Comparison of ENCODE assay signal across 19 cellular contexts in the genomic region with DNA sequence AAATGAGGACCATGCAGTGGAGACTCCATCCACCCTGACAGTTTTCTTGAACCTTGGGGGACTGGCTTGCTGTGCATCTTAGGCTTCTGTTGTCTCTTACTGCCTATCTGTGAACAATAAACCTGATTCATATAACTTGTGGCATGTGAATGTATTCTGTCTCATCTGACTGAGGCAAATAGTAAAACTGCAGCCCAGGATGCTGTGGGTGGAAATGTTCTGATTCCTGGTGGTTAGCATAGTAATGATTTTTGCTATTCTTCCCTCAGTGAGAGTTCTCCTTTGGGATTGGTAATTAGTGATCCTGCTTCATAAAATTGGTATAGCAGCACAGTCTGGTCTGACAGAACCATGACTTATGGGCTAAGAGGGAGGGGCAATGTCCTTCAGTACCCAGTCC.
DNase-seq lines count a peak whose midpoint lies in the region; ATAC-seq and TF ChIP-seq lines count a peak whose summit lies in the region.
"Had no signal": no experiment of that assay in that cellular context is flagged by ENCODE, and none has a peak within 500 bp of the region (broad histone marks: within the 10 kb centered on the region; RNA-seq: fewer than 3 reads in every experiment).

No MANE protein-coding gene starts in this region.

- H3K36me3 Mint-ChIP-seq in activated naive CD8-positive, alpha-beta T cell treated with anti-CD3 and anti-CD28 coated beads, Interleukin-2, amount 10 ng/mL, durations not matched to agents 7 days and 5 days, result no peaks in the 10 kb centered on the region
- no peaks in the 10 kb centered on the region for H3K36me3 Mint-ChIP-seq in activated naive CD8-positive, alpha-beta T cell treated with anti-CD3 and anti-CD28 coated beads for 36 hours

- no peak for ATAC-seq in activated naive CD8-positive, alpha-beta T cell treated with anti-CD3 and anti-CD28 coated beads, Interleukin-2, amount 10 ng/mL, durations not matched to agents 7 days and 5 days (ENCODE audit: low read depth)
- ATAC-seq in GM18505 (IDR thresholded peaks at IDR 0.05; ENCODE audit: unreplicated experiment) (no peak), GM21576 (IDR thresholded peaks at IDR 0.05; ENCODE audit: unreplicated experiment) (no peak)
- ATAC-seq: GM23338, HCT116 had no signal

- in situ Hi-C loops in SK-MEL-5 (cut with HindIII; ENCODE audit: low pct_unique_long_range_greater_than_20kb, low sequenced_read_pairs), result no loop called here

- H3K27me3 Mint-ChIP-seq in activated naive CD8-positive, alpha-beta T cell treated with anti-CD3 and anti-CD28 coated beads, Interleukin-2, amount 10 ng/mL, durations not matched to agents 7 days and 5 days, result peaks cover 3% of the 10 kb centered on the region
- peaks cover 7% of the 10 kb centered on the region for H3K27me3 Mint-ChIP-seq in activated naive CD8-positive, alpha-beta T cell treated with anti-CD3 and anti-CD28 coated beads for 36 hours

- DNase-seq in activated naive CD8-positive, alpha-beta T cell treated with anti-CD3 and anti-CD28 coated beads, Interleukin-2, amount 10 ng/mL, durations not matched to agents 7 days and 5 days, result no peak
- no peak for DNase-seq in activated naive CD8-positive, alpha-beta T cell treated with anti-CD3 and anti-CD28 coated beads for 36 hours
- DNase-seq in SK-MEL-5 (ENCODE audit: low read depth, low spot score), result peak; percentile 19
- DNase-seq in foreskin melanocyte, result peak; percentile 49
- DNase-seq in ureter (ENCODE audit: low spot score), result no peak
- DNase-seq: BE2C; Calu3; CD4-positive, alpha-beta T cell; CD8-positive, alpha-beta memory T cell; COR-L47; DMS53; DMS79 treated with DMSO at 0.1 percent for 48 hours; GF-D8; H9 had no signal

- H3K4me1 Mint-ChIP-seq in activated naive CD8-positive, alpha-beta T cell treated with anti-CD3 and anti-CD28 coated beads, Interleukin-2, amount 10 ng/mL, durations not matched to agents 7 days and 5 days, result peaks cover 10% of the 10 kb centered on the region
- H3K4me1 Mint-ChIP-seq in activated naive CD8-positive, alpha-beta T cell treated with anti-CD3 and anti-CD28 coated beads for 36 hours, result peaks cover 14% of the 10 kb centered on the region

- H3K27ac Mint-ChIP-seq in activated naive CD8-positive, alpha-beta T cell treated with anti-CD3 and anti-CD28 coated beads, Interleukin-2, amount 10 ng/mL, durations not matched to agents 7 days and 5 days, result no peak overlapping the region
- H3K27ac Mint-ChIP-seq in activated naive CD8-positive, alpha-beta T cell treated with anti-CD3 and anti-CD28 coated beads for 36 hours, result no peak overlapping the region
- H3K27ac Mint-ChIP-seq: CD14-positive monocyte; CD8-positive, alpha-beta memory T cell; GM23338; H9 had no signal

- POLR2A ChIA-PET in activated naive CD8-positive, alpha-beta T cell treated with anti-CD3 and anti-CD28 coated beads, Interleukin-2, amount 10 ng/mL, durations not matched to agents 7 days and 5 days (lab: Charles Lee), result no interaction called here

- H3K9me3 Mint-ChIP-seq in activated naive CD8-positive, alpha-beta T cell treated with anti-CD3 and anti-CD28 coated beads, Interleukin-2, amount 10 ng/mL, durations not matched to agents 7 days and 5 days, result no peaks in the 10 kb centered on the region
- H3K9me3 Mint-ChIP-seq in activated naive CD8-positive, alpha-beta T cell treated with anti-CD3 and anti-CD28 coated beads for 36 hours, result no peaks in the 10 kb centered on the region
- H3K9me3 Mint-ChIP-seq: CD4-positive, alpha-beta T cell; CD8-positive, alpha-beta memory T cell; H9 had no signal

- H3K4me3 Mint-ChIP-seq in activated naive CD8-positive, alpha-beta T cell treated with anti-CD3 and anti-CD28 coated beads, Interleukin-2, amount 10 ng/mL, durations not matched to agents 7 days and 5 days, result peak overlapping the region; percentile 18
- H3K4me3 Mint-ChIP-seq in activated naive CD8-positive, alpha-beta T cell treated with anti-CD3 and anti-CD28 coated beads for 36 hours, result no peak overlapping the region
- H3K4me3 Mint-ChIP-seq: CD14-positive monocyte; CD4-positive, alpha-beta T cell; CD8-positive, alpha-beta memory T cell; GM23338; H9 had no signal

- TF ChIP-seq POLR2A in GM18505 (IDR thresholded peaks at IDR 0.05; ENCODE audit: borderline replicate concordance, extremely low read depth, insufficient read depth, insufficient read length), result no peak

Comparison
In these comparisons a context has a peak if more than half of its experiments do, and no peak if none do; other contexts are left out.
1. DNase-seq: peak in SK-MEL-5 (single experiment) and foreskin melanocyte (single experiment); none in activated naive CD8-positive, alpha-beta T cell treated with anti-CD3 and anti-CD28 coated beads, Interleukin-2, amount 10 ng/mL, durations not matched to agents 7 days and 5 days (single experiment), activated naive CD8-positive, alpha-beta T cell treated with anti-CD3 and anti-CD28 coated beads for 36 hours (single experiment) and ureter (single experiment).